ENCODE assay signal across 19 cellular contexts in genomic region chr17:35923609-35924114, GRCh38. TPM values are rescaled to one million over a fixed set of nuclear protein-coding genes. Genes with fewer than 3 reads are reported as not detected.
DNase-seq lines count a peak whose midpoint lies in the region; ATAC-seq, FAIRE-seq and TF ChIP-seq lines count a peak whose summit lies in the region.
"Had no signal": no experiment of that assay in that cellular context is flagged by ENCODE, and none has a peak within 500 bp of the region (broad histone marks: within the 10 kb centered on the region; RNA-seq: fewer than 3 reads in every experiment).

No MANE protein-coding gene starts in this region.

- POLR2A ChIA-PET in activated CD4-positive, alpha-beta T cell treated with anti-CD3 and anti-CD28 coated beads for 36 hours (lab: Charles Lee): no interaction called here

- no peak overlapping the region for H3K4me3 Mint-ChIP-seq in activated CD4-positive, alpha-beta T cell treated with anti-CD3 and anti-CD28 coated beads for 36 hours
- no peak overlapping the region for H3K4me3 Mint-ChIP-seq in activated T-helper 17 cell treated with anti-CD3 and anti-CD28 coated beads, Interleukin-2, amount 50 U/mL, for 72 hours
- H3K4me3 Mint-ChIP-seq in stimulated activated memory B cell treated with anti-CD40 and anti-IgM and Interleukin-4, amounts not matched to agents 10 μg/mL and 1 μg/mL and 100 μg/mL, for 72 hours: no peak overlapping the region
- no peak overlapping the region for H3K4me3 Mint-ChIP-seq in activated T-cell treated with anti-CD3 and anti-CD28 coated beads, Interleukin-2, amount 50 U/mL, for 4 hours
- H3K4me3 Mint-ChIP-seq: CD4-positive, alpha-beta T cell; HFFc6 had no signal

- peaks cover 5% of the 10 kb centered on the region for H3K36me3 Mint-ChIP-seq in activated CD4-positive, alpha-beta T cell treated with anti-CD3 and anti-CD28 coated beads for 36 hours (ENCODE audit: low read depth)
- no peaks in the 10 kb centered on the region for H3K36me3 Mint-ChIP-seq in activated T-helper 17 cell treated with anti-CD3 and anti-CD28 coated beads, Interleukin-2, amount 50 U/mL, for 72 hours (ENCODE audit: low read depth)
- H3K36me3 Mint-ChIP-seq in stimulated activated memory B cell treated with anti-CD40 and anti-IgM and Interleukin-4, amounts not matched to agents 10 μg/mL and 1 μg/mL and 100 μg/mL, for 72 hours: no peaks in the 10 kb centered on the region
- no peaks in the 10 kb centered on the region for H3K36me3 Mint-ChIP-seq in activated T-cell treated with anti-CD3 and anti-CD28 coated beads, Interleukin-2, amount 50 U/mL, for 4 hours (ENCODE audit: insufficient read depth)

- peak; percentile 57 for ATAC-seq in activated CD4-positive, alpha-beta T cell treated with anti-CD3 and anti-CD28 coated beads for 36 hours
- peak; percentile 38 for ATAC-seq in activated T-helper 17 cell treated with anti-CD3 and anti-CD28 coated beads, Interleukin-2, amount 50 U/mL, for 72 hours (replicated peaks)
- ATAC-seq in stimulated activated memory B cell treated with anti-CD40 and anti-IgM and Interleukin-4, amounts not matched to agents 10 μg/mL and 1 μg/mL and 100 μg/mL, for 72 hours: peak; percentile 63
- no peak for ATAC-seq in HG03139 (IDR thresholded peaks at IDR 0.05; ENCODE audit: unreplicated experiment)
- ATAC-seq in activated T-cell treated with anti-CD3 and anti-CD28 coated beads, Interleukin-2, amount 50 U/mL, for 4 hours: no peak
- ATAC-seq: A549, HCT116 had no signal

- intact Hi-C loops in activated CD4-positive, alpha-beta T cell treated with anti-CD3 and anti-CD28 coated beads for 36 hours (cut with DNase I, micrococcal nuclease): no loop called here

- CTCF ChIA-PET in activated CD4-positive, alpha-beta T cell treated with anti-CD3 and anti-CD28 coated beads for 36 hours (lab: Charles Lee): interaction anchor here (0.7 kb wide), 1 partner anchor 44 kb away, joined by 3 read pairs; the partner anchor contains the start of gene CCL5

- H3K27me3 Mint-ChIP-seq in activated CD4-positive, alpha-beta T cell treated with anti-CD3 and anti-CD28 coated beads for 36 hours: no peaks in the 10 kb centered on the region
- H3K27me3 Mint-ChIP-seq in activated T-helper 17 cell treated with anti-CD3 and anti-CD28 coated beads, Interleukin-2, amount 50 U/mL, for 72 hours: no peaks in the 10 kb centered on the region
- H3K27me3 Mint-ChIP-seq in stimulated activated memory B cell treated with anti-CD40 and anti-IgM and Interleukin-4, amounts not matched to agents 10 μg/mL and 1 μg/mL and 100 μg/mL, for 72 hours: no peaks in the 10 kb centered on the region
- no peaks in the 10 kb centered on the region for H3K27me3 Mint-ChIP-seq in activated T-cell treated with anti-CD3 and anti-CD28 coated beads, Interleukin-2, amount 50 U/mL, for 4 hours (ENCODE audit: low read depth)
- H3K27me3 Mint-ChIP-seq: CD4-positive, alpha-beta T cell had no signal

- FAIRE-seq in GM12891 (lab: Jason Lieb, UNC): no peak
- FAIRE-seq: A549, D721Med, G401.6, HTR-8/SVneo had no signal

- no peaks in the 10 kb centered on the region for H3K9me3 Mint-ChIP-seq in activated CD4-positive, alpha-beta T cell treated with anti-CD3 and anti-CD28 coated beads for 36 hours (ENCODE audit: low read depth)
- H3K9me3 Mint-ChIP-seq in activated T-helper 17 cell treated with anti-CD3 and anti-CD28 coated beads, Interleukin-2, amount 50 U/mL, for 72 hours: no peaks in the 10 kb centered on the region
- no peaks in the 10 kb centered on the region for H3K9me3 Mint-ChIP-seq in stimulated activated memory B cell treated with anti-CD40 and anti-IgM and Interleukin-4, amounts not matched to agents 10 μg/mL and 1 μg/mL and 100 μg/mL, for 72 hours
- H3K9me3 Mint-ChIP-seq in activated T-cell treated with anti-CD3 and anti-CD28 coated beads, Interleukin-2, amount 50 U/mL, for 4 hours: no peaks in the 10 kb centered on the region
- H3K9me3 Mint-ChIP-seq: CD4-positive, alpha-beta T cell; HFFc6 had no signal

- no peak for TF ChIP-seq POLR2A in GM12891 (IDR thresholded peaks at IDR 0.05; ENCODE audit: low read depth, low read length)

- H3K4me1 Mint-ChIP-seq in activated CD4-positive, alpha-beta T cell treated with anti-CD3 and anti-CD28 coated beads for 36 hours: peaks cover 17% of the 10 kb centered on the region
- no peaks in the 10 kb centered on the region for H3K4me1 Mint-ChIP-seq in activated T-helper 17 cell treated with anti-CD3 and anti-CD28 coated beads, Interleukin-2, amount 50 U/mL, for 72 hours
- no peaks in the 10 kb centered on the region for H3K4me1 Mint-ChIP-seq in stimulated activated memory B cell treated with anti-CD40 and anti-IgM and Interleukin-4, amounts not matched to agents 10 μg/mL and 1 μg/mL and 100 μg/mL, for 72 hours
- peaks cover 10% of the 10 kb centered on the region for H3K4me1 Mint-ChIP-seq in activated T-cell treated with anti-CD3 and anti-CD28 coated beads, Interleukin-2, amount 50 U/mL, for 4 hours (ENCODE audit: low read depth)

- no peak for DNase-seq in activated CD4-positive, alpha-beta T cell treated with anti-CD3 and anti-CD28 coated beads for 36 hours
- DNase-seq in activated CD4-positive, alpha-beta T cell treated with anti-CD3 and anti-CD28 coated beads for 4 hours: no peak
- DNase-seq in GM12891 (ENCODE audit: insufficient read length, low spot score): no peak
- no peak for DNase-seq in activated T-cell treated with anti-CD3 and anti-CD28 coated beads, Interleukin-2, amount 50 U/mL, for 4 hours
- DNase-seq: AML-193; Caco-2; CD4-positive, alpha-beta T cell; GOT3; H7; HFFc6 had no signal

- no peak overlapping the region for H3K27ac Mint-ChIP-seq in activated CD4-positive, alpha-beta T cell treated with anti-CD3 and anti-CD28 coated beads for 36 hours
- no peak overlapping the region for H3K27ac Mint-ChIP-seq in activated T-helper 17 cell treated with anti-CD3 and anti-CD28 coated beads, Interleukin-2, amount 50 U/mL, for 72 hours
- H3K27ac Mint-ChIP-seq in stimulated activated memory B cell treated with anti-CD40 and anti-IgM and Interleukin-4, amounts not matched to agents 10 μg/mL and 1 μg/mL and 100 μg/mL, for 72 hours: no peak overlapping the region
- H3K27ac Mint-ChIP-seq: CD4-positive, alpha-beta T cell; HFFc6 had no signal

TF ChIP-seq in GM12891, 5 proteins besides CTCF, POLR2A, EP300 and RAD21:
- TF ChIP-seq POLR2AphosphoS5 (IDR thresholded peaks at IDR 0.05; ENCODE audit: low read depth, low read length) (no peak), POU2F2 (IDR thresholded peaks at IDR 0.05; ENCODE audit: low read depth, low read length) (0 out of 2 replicates have a peak, but pooled peaks have one; percentile 23), SPI1 (IDR thresholded peaks at IDR 0.05; ENCODE audit: low read depth, low read length) (peak; percentile 81), TAF1 (IDR thresholded peaks at IDR 0.05; ENCODE audit: low read depth, low read length) (no peak)
TF ChIP-seq in GM12891: peak in this region for 2.

RNA-seq across cellular contexts. Expression of gene RDM1, which starts 6.9 kb away (rescaled TPM):
- 1 to 10 TPM; 4.4 to 6.5 TPM for total RNA-seq in activated CD4-positive, alpha-beta T cell treated with anti-CD3 and anti-CD28 coated beads for 36 hours
- polyA plus RNA-seq in GM12891 (2012; ENCODE audit: low read depth, missing spikeins): 9.0 TPM
- 1 to 10 TPM; 2.0 to 4.3 TPM for total RNA-seq in activated T-helper 17 cell treated with anti-CD3 and anti-CD28 coated beads, Interleukin-2, amount 50 U/mL, for 72 hours
- not detected for total RNA-seq in activated T-cell treated with anti-CD3 and anti-CD28 coated beads, Interleukin-2, amount 50 U/mL, for 4 hours
- total RNA-seq: CD4-positive, alpha-beta T cell had no signal

RNA-seq across cellular contexts. Expression of gene LYZL6, which starts 19.9 kb away (rescaled TPM):
- total RNA-seq in activated CD4-positive, alpha-beta T cell treated with anti-CD3 and anti-CD28 coated beads for 36 hours: not detected
- polyA plus RNA-seq in GM12891 (2012; ENCODE audit: low read depth, missing spikeins): not detected
- not detected for total RNA-seq in activated T-helper 17 cell treated with anti-CD3 and anti-CD28 coated beads, Interleukin-2, amount 50 U/mL, for 72 hours
- not detected for total RNA-seq in activated T-cell treated with anti-CD3 and anti-CD28 coated beads, Interleukin-2, amount 50 U/mL, for 4 hours
- total RNA-seq: Caco-2; CD4-positive, alpha-beta T cell; H7; HFFc6 had no signal
- polyA plus RNA-seq: A549, BJ had no signal

RNA-seq across cellular contexts. Expression of gene CCL5, which starts 43.5 kb away (rescaled TPM):
- total RNA-seq in activated CD4-positive, alpha-beta T cell treated with anti-CD3 and anti-CD28 coated beads for 36 hours: 10 to 100 TPM; 33.1 to 50.4 TPM
- 60.0 TPM for polyA plus RNA-seq in GM12891 (2012; ENCODE audit: low read depth, missing spikeins)
- 10 to 100 TPM; 17.2 to 22.5 TPM for total RNA-seq in activated T-helper 17 cell treated with anti-CD3 and anti-CD28 coated beads, Interleukin-2, amount 50 U/mL, for 72 hours
- total RNA-seq in activated T-cell treated with anti-CD3 and anti-CD28 coated beads, Interleukin-2, amount 50 U/mL, for 4 hours: 10 to 100 TPM; 19.9 to 72.3 (median 64.7) TPM
- total RNA-seq: Caco-2, H7 had no signal

RNA-seq across cellular contexts. Expression of gene HEATR9, which starts 55.0 kb away (rescaled TPM):
- total RNA-seq in activated CD4-positive, alpha-beta T cell treated with anti-CD3 and anti-CD28 coated beads for 36 hours: under 1 TPM in 1 of 2 experiments, not detected in 1; 0.18 TPM
- not detected for polyA plus RNA-seq in GM12891 (2012; ENCODE audit: low read depth, missing spikeins)
- total RNA-seq in activated T-helper 17 cell treated with anti-CD3 and anti-CD28 coated beads, Interleukin-2, amount 50 U/mL, for 72 hours: under 1 TPM in 1 of 2 donors, not detected in 1; 0.24 TPM
- under 1 TPM in 1 of 3 donors, not detected in 2; 0.21 TPM for total RNA-seq in activated T-cell treated with anti-CD3 and anti-CD28 coated beads, Interleukin-2, amount 50 U/mL, for 4 hours
- total RNA-seq: Caco-2, H7, HFFc6 had no signal
- polyA plus RNA-seq: A549, BJ had no signal

RNA-seq across cellular contexts. Expression of gene CCL16, which starts 57.6 kb away (rescaled TPM):
- not detected for total RNA-seq in activated CD4-positive, alpha-beta T cell treated with anti-CD3 and anti-CD28 coated beads for 36 hours
- polyA plus RNA-seq in GM12891 (2012; ENCODE audit: low read depth, missing spikeins): not detected
- not detected for total RNA-seq in activated T-helper 17 cell treated with anti-CD3 and anti-CD28 coated beads, Interleukin-2, amount 50 U/mL, for 72 hours
- total RNA-seq in activated T-cell treated with anti-CD3 and anti-CD28 coated beads, Interleukin-2, amount 50 U/mL, for 4 hours: not detected
- total RNA-seq: Caco-2; CD4-positive, alpha-beta T cell; H7; HFFc6 had no signal
- polyA plus RNA-seq: A549, BJ had no signal

Comparison
In these comparisons a context has a peak if more than half of its experiments do, and no peak if none do; other contexts are left out.
1. ATAC-seq: peak in activated CD4-positive, alpha-beta T cell treated with anti-CD3 and anti-CD28 coated beads for 36 hours (single experiment), activated T-helper 17 cell treated with anti-CD3 and anti-CD28 coated beads, Interleukin-2, amount 50 U/mL, for 72 hours (single experiment) and stimulated activated memory B cell treated with anti-CD40 and anti-IgM and Interleukin-4, amounts not matched to agents 10 μg/mL and 1 μg/mL and 100 μg/mL, for 72 hours (single experiment); none in HG03139 (single experiment) and activated T-cell treated with anti-CD3 and anti-CD28 coated beads, Interleukin-2, amount 50 U/mL, for 4 hours (0 of 2).